Comparison of ENCODE assay signal across 20 cellular contexts in genomic region chr15:63880744-63881143, GRCh38. TPM values are rescaled to one million over a fixed set of nuclear protein-coding genes. Genes with fewer than 3 reads are reported as not detected.
DNase-seq lines count a peak whose midpoint lies in the region; ATAC-seq and TF ChIP-seq lines count a peak whose summit lies in the region.
"Had no signal": no experiment of that assay in that cellular context is flagged by ENCODE, and none has a peak within 500 bp of the region (broad histone marks: within the 10 kb centered on the region; RNA-seq: fewer than 3 reads in every experiment).

No MANE protein-coding gene starts in this region.

- no peak overlapping the region for H3K4me3 Mint-ChIP-seq in activated T-cell treated with anti-CD3 and anti-CD28 coated beads, Interleukin-2, amount 50 U/mL, for 72 hours
- H3K4me3 Mint-ChIP-seq in activated T-cell treated with anti-CD3 and anti-CD28 coated beads, Interleukin-2, amount 50 U/mL, for 4 hours = no peak overlapping the region
- peak overlapping the region; percentile 50 for H3K4me3 Mint-ChIP-seq in activated B cell treated with CpG ODN at 0.5 μM for 24 hours
- H3K4me3 Mint-ChIP-seq in stimulated activated naive B cell treated with anti-CD40 and anti-IgM and Interleukin-4, amounts not matched to agents 10 μg/mL and 1 μg/mL and 100 μg/mL, for 72 hours = peak overlapping the region; percentile 54 to 79
- H3K4me3 Mint-ChIP-seq: activated CD8-positive, alpha-beta T cell treated with anti-CD3 and anti-CD28 coated beads, Interleukin-2, amount 10 ng/mL, durations not matched to agents 7 days and 5 days; activated naive CD4-positive, alpha-beta T cell treated with anti-CD3 and anti-CD28 coated beads, Interleukin-2, amount 50 U/mL, for 24 hours; endodermal cell had no signal

- H3K4me1 ChIP-seq in tibial artery = no peaks in the 10 kb centered on the region
- H3K4me1 ChIP-seq: BE2C had no signal

- POLR2A ChIA-PET in activated B cell treated with CpG ODN at 0.5 μM for 24 hours (lab: Charles Lee) = interaction anchor here (0.8 to 4.7 kb wide), 11 partner anchors 8 to 131 kb away, joined by 3 to 63 read pairs (median 6); partner anchors contain the start of gene HERC1

- no peak for TF ChIP-seq CTCF in activated B cell treated with CpG ODN at 0.5 μM for 24 hours (IDR thresholded peaks at IDR 0.05)
- no peak for TF ChIP-seq CTCF in tibial artery (IDR thresholded peaks at IDR 0.05)
- no peak for TF ChIP-seq CTCF in GM20000 (IDR thresholded peaks at IDR 0.05; ENCODE audit: extremely low read depth, missing control alignments)

- no peaks in the 10 kb centered on the region for H3K9me3 Mint-ChIP-seq in activated T-cell treated with anti-CD3 and anti-CD28 coated beads, Interleukin-2, amount 50 U/mL, for 72 hours
- no peaks in the 10 kb centered on the region for H3K9me3 Mint-ChIP-seq in activated T-cell treated with anti-CD3 and anti-CD28 coated beads, Interleukin-2, amount 50 U/mL, for 4 hours
- no peaks in the 10 kb centered on the region for H3K9me3 Mint-ChIP-seq in activated B cell treated with CpG ODN at 0.5 μM for 24 hours
- no peaks in the 10 kb centered on the region for H3K9me3 Mint-ChIP-seq in stimulated activated naive B cell treated with anti-CD40 and anti-IgM and Interleukin-4, amounts not matched to agents 10 μg/mL and 1 μg/mL and 100 μg/mL, for 72 hours
- H3K9me3 Mint-ChIP-seq: activated naive CD4-positive, alpha-beta T cell treated with anti-CD3 and anti-CD28 coated beads, Interleukin-2, amount 50 U/mL, for 24 hours; endodermal cell had no signal

- DNase-seq in activated T-cell treated with anti-CD3 and anti-CD28 coated beads, Interleukin-2, amount 50 U/mL, for 72 hours = no peak
- DNase-seq in activated T-cell treated with anti-CD3 and anti-CD28 coated beads, Interleukin-2, amount 50 U/mL, for 4 hours = no peak
- DNase-seq in activated B cell treated with CpG ODN at 0.5 μM for 24 hours (no peak), glomerular endothelial cell (ENCODE audit: extremely low read depth, low read depth, low spot score) (peak; percentile 60), tibial artery (no peak), NCI-H2196 (lab: John Stamatoyannopoulos, UW; ENCODE audit: unreplicated experiment) (no peak), GM20000 (ENCODE audit: low spot score) (no peak)
- DNase-seq in stimulated activated naive B cell treated with anti-CD40 and anti-IgM and Interleukin-4, amounts not matched to agents 10 μg/mL and 1 μg/mL and 100 μg/mL, for 72 hours = peak; percentile 49
- DNase-seq: activated CD8-positive, alpha-beta T cell treated with anti-CD3 and anti-CD28 coated beads, Interleukin-2, amount 10 ng/mL, durations not matched to agents 7 days and 5 days; activated T-cell treated with anti-CD3 and anti-CD28 coated beads, Interleukin-2, amount 50 U/mL, for 1 hour; BE2C; endodermal cell; heart right ventricle; NCI-H187; stimulated activated CD4-positive, alpha-beta T cell treated with anti-CD3 and anti-CD28 coated beads, Interleukin-4, amount 100 ng/mL, for 1 hour; T-helper 9 cell had no signal

- no peak for ATAC-seq in activated T-cell treated with anti-CD3 and anti-CD28 coated beads, Interleukin-2, amount 50 U/mL, for 72 hours (replicated peaks in 1 of 2)
- ATAC-seq in activated T-cell treated with anti-CD3 and anti-CD28 coated beads, Interleukin-2, amount 50 U/mL, for 4 hours = no peak
- ATAC-seq in activated B cell treated with CpG ODN at 0.5 μM for 24 hours (ENCODE audit: low read depth) = peak; percentile 10
- ATAC-seq in stimulated activated naive B cell treated with anti-CD40 and anti-IgM and Interleukin-4, amounts not matched to agents 10 μg/mL and 1 μg/mL and 100 μg/mL, for 72 hours (replicated peaks) = peak; percentile 25 to 52
- ATAC-seq: activated CD8-positive, alpha-beta T cell treated with anti-CD3 and anti-CD28 coated beads, Interleukin-2, amount 10 ng/mL, durations not matched to agents 7 days and 5 days; SK-N-SH treated with all-trans-retinoic acid at 6 μM for 48 hours had no signal

- no peaks in the 10 kb centered on the region for H3K36me3 Mint-ChIP-seq in activated T-cell treated with anti-CD3 and anti-CD28 coated beads, Interleukin-2, amount 50 U/mL, for 72 hours (ENCODE audit: insufficient read depth in 2 of 2)
- no peaks in the 10 kb centered on the region for H3K36me3 Mint-ChIP-seq in activated T-cell treated with anti-CD3 and anti-CD28 coated beads, Interleukin-2, amount 50 U/mL, for 4 hours (ENCODE audit: insufficient read depth)
- H3K36me3 Mint-ChIP-seq in activated B cell treated with CpG ODN at 0.5 μM for 24 hours (ENCODE audit: low read depth) = no peaks in the 10 kb centered on the region
- peaks cover under 1 to 3% of the 10 kb centered on the region in 2 donors for H3K36me3 Mint-ChIP-seq in stimulated activated naive B cell treated with anti-CD40 and anti-IgM and Interleukin-4, amounts not matched to agents 10 μg/mL and 1 μg/mL and 100 μg/mL, for 72 hours
- H3K36me3 Mint-ChIP-seq: activated naive CD4-positive, alpha-beta T cell treated with anti-CD3 and anti-CD28 coated beads, Interleukin-2, amount 50 U/mL, for 24 hours had no signal

- CTCF ChIA-PET in activated B cell treated with CpG ODN at 0.5 μM for 24 hours (lab: Charles Lee) = interaction anchor here (0.8 to 1.5 kb wide), 4 partner anchors 12 to 127 kb away, joined by 3 to 4 read pairs (median 3); no protein-coding TSS in a partner anchor

- peak overlapping the region; percentile 44 for H3K27ac Mint-ChIP-seq in activated T-cell treated with anti-CD3 and anti-CD28 coated beads, Interleukin-2, amount 50 U/mL, for 72 hours
- H3K27ac Mint-ChIP-seq in activated B cell treated with CpG ODN at 0.5 μM for 24 hours = peak overlapping the region; percentile 86
- peak overlapping the region; percentile 97 for H3K27ac Mint-ChIP-seq in stimulated activated naive B cell treated with anti-CD40 and anti-IgM and Interleukin-4, amounts not matched to agents 10 μg/mL and 1 μg/mL and 100 μg/mL, for 72 hours
- H3K27ac Mint-ChIP-seq: activated CD8-positive, alpha-beta T cell treated with anti-CD3 and anti-CD28 coated beads, Interleukin-2, amount 10 ng/mL, durations not matched to agents 7 days and 5 days; activated naive CD4-positive, alpha-beta T cell treated with anti-CD3 and anti-CD28 coated beads, Interleukin-2, amount 50 U/mL, for 24 hours; endodermal cell had no signal

- H3K9me3 ChIP-seq in tibial artery = no peaks in the 10 kb centered on the region
- H3K9me3 ChIP-seq: BE2C, heart right ventricle had no signal

- no peak overlapping the region for H3K4me3 ChIP-seq in tibial artery
- H3K4me3 ChIP-seq: heart right ventricle, smooth muscle cell had no signal

- H3K27ac ChIP-seq in tibial artery = no peak overlapping the region
- H3K27ac ChIP-seq: heart right ventricle, RWPE1 had no signal

- no peaks in the 10 kb centered on the region for H3K27me3 ChIP-seq in tibial artery
- H3K27me3 ChIP-seq: BE2C, heart right ventricle had no signal

- H3K36me3 ChIP-seq in tibial artery = no peaks in the 10 kb centered on the region
- H3K36me3 ChIP-seq: BE2C, heart right ventricle had no signal

- intact Hi-C loops in activated B cell treated with CpG ODN at 0.5 μM for 24 hours (cut with micrococcal nuclease) = loop anchor here (1.0 to 10.0 kb wide), 3 partner anchors 10 to 386 kb away; partner anchors contain the start of gene HERC1
- intact Hi-C loops in tibial artery (cut with DNase I; ENCODE audit: low total_unique reads) = no loop called here

- no peaks in the 10 kb centered on the region for H3K27me3 Mint-ChIP-seq in activated T-cell treated with anti-CD3 and anti-CD28 coated beads, Interleukin-2, amount 50 U/mL, for 72 hours (ENCODE audit: low read depth)
- H3K27me3 Mint-ChIP-seq in activated T-cell treated with anti-CD3 and anti-CD28 coated beads, Interleukin-2, amount 50 U/mL, for 4 hours (ENCODE audit: low read depth) = no peaks in the 10 kb centered on the region
- H3K27me3 Mint-ChIP-seq in activated B cell treated with CpG ODN at 0.5 μM for 24 hours = no peaks in the 10 kb centered on the region
- no peaks in the 10 kb centered on the region for H3K27me3 Mint-ChIP-seq in stimulated activated naive B cell treated with anti-CD40 and anti-IgM and Interleukin-4, amounts not matched to agents 10 μg/mL and 1 μg/mL and 100 μg/mL, for 72 hours
- H3K27me3 Mint-ChIP-seq: activated naive CD4-positive, alpha-beta T cell treated with anti-CD3 and anti-CD28 coated beads, Interleukin-2, amount 50 U/mL, for 24 hours had no signal

- peaks cover 17% of the 10 kb centered on the region for H3K4me1 Mint-ChIP-seq in activated T-cell treated with anti-CD3 and anti-CD28 coated beads, Interleukin-2, amount 50 U/mL, for 72 hours (ENCODE audit: low read depth)
- peaks cover 2% of the 10 kb centered on the region for H3K4me1 Mint-ChIP-seq in activated T-cell treated with anti-CD3 and anti-CD28 coated beads, Interleukin-2, amount 50 U/mL, for 4 hours (ENCODE audit: low read depth)
- peaks cover 73% of the 10 kb centered on the region for H3K4me1 Mint-ChIP-seq in activated B cell treated with CpG ODN at 0.5 μM for 24 hours
- H3K4me1 Mint-ChIP-seq in stimulated activated naive B cell treated with anti-CD40 and anti-IgM and Interleukin-4, amounts not matched to agents 10 μg/mL and 1 μg/mL and 100 μg/mL, for 72 hours = peaks cover 56 to 90% of the 10 kb centered on the region in 2 donors
- H3K4me1 Mint-ChIP-seq: activated naive CD4-positive, alpha-beta T cell treated with anti-CD3 and anti-CD28 coated beads, Interleukin-2, amount 50 U/mL, for 24 hours had no signal

RNA-seq across cellular contexts. Expression of gene HERC1, which starts 47.0 kb away (rescaled TPM):
- total RNA-seq in activated T-cell treated with anti-CD3 and anti-CD28 coated beads, Interleukin-2, amount 50 U/mL, for 72 hours = 10 to 100 TPM; 67.8 to 77.6 TPM
- 10 to 100 TPM; 38.7 to 47.2 (median 42.5) TPM for total RNA-seq in activated T-cell treated with anti-CD3 and anti-CD28 coated beads, Interleukin-2, amount 50 U/mL, for 4 hours
- 191 and 201 TPM in 2 replicates for total RNA-seq in activated B cell treated with CpG ODN at 0.5 μM for 24 hours
- 94.7 and 140 TPM in 2 replicates for total RNA-seq in glomerular endothelial cell

Comparison
In these comparisons a context has a peak if more than half of its experiments do, and no peak if none do; other contexts are left out.
1. ATAC-seq: peak in activated B cell treated with CpG ODN at 0.5 μM for 24 hours (single experiment) and stimulated activated naive B cell treated with anti-CD40 and anti-IgM and Interleukin-4, amounts not matched to agents 10 μg/mL and 1 μg/mL and 100 μg/mL, for 72 hours (2 of 2); none in activated T-cell treated with anti-CD3 and anti-CD28 coated beads, Interleukin-2, amount 50 U/mL, for 72 hours (0 of 2) and activated T-cell treated with anti-CD3 and anti-CD28 coated beads, Interleukin-2, amount 50 U/mL, for 4 hours (0 of 2).
2. DNase-seq: peak in glomerular endothelial cell (single experiment) and stimulated activated naive B cell treated with anti-CD40 and anti-IgM and Interleukin-4, amounts not matched to agents 10 μg/mL and 1 μg/mL and 100 μg/mL, for 72 hours (single experiment); none in activated T-cell treated with anti-CD3 and anti-CD28 coated beads, Interleukin-2, amount 50 U/mL, for 72 hours (0 of 2), activated T-cell treated with anti-CD3 and anti-CD28 coated beads, Interleukin-2, amount 50 U/mL, for 4 hours (single experiment), activated B cell treated with CpG ODN at 0.5 μM for 24 hours (single experiment), tibial artery (0 of 2), NCI-H2196 (single experiment) and GM20000 (single experiment).
3. H3K27ac Mint-ChIP-seq: peak in every context shown above with its lines; median percentile 97 in stimulated activated naive B cell treated with anti-CD40 and anti-IgM and Interleukin-4, amounts not matched to agents 10 μg/mL and 1 μg/mL and 100 μg/mL, for 72 hours; 86 in activated B cell treated with CpG ODN at 0.5 μM for 24 hours; 44 in activated T-cell treated with anti-CD3 and anti-CD28 coated beads, Interleukin-2, amount 50 U/mL, for 72 hours.
4. H3K4me3 Mint-ChIP-seq: peak in activated B cell treated with CpG ODN at 0.5 μM for 24 hours (single experiment) and stimulated activated naive B cell treated with anti-CD40 and anti-IgM and Interleukin-4, amounts not matched to agents 10 μg/mL and 1 μg/mL and 100 μg/mL, for 72 hours (2 of 2); none in activated T-cell treated with anti-CD3 and anti-CD28 coated beads, Interleukin-2, amount 50 U/mL, for 72 hours (0 of 2) and activated T-cell treated with anti-CD3 and anti-CD28 coated beads, Interleukin-2, amount 50 U/mL, for 4 hours (single experiment).